Comparison of ENCODE assay signal across 7 cellular contexts in the genomic region with DNA sequence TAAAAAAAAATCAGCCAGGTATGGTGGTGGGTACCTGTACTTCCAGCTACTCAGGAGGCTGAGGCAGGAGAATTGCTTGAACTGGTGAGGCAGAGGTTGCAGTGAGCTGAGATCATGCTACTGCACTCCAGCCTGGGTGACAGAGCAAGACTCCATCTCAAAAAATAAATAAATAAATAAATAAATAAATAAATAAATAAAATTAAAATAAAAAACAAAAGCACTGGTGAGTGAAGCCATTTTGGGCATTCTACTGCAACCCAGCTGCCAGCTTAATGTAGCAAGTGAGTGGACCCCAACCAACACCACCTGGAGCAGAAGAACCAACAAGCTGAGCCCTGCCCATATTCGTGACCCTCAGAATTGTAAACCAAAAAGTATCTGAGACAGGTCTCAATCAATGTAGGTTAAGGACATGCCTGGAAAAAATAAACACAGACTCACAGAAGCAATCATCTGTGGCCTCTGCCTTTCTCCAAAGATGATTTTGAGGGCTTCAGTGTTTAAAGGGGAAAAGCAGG. TPM values are rescaled to one million over a fixed set of nuclear protein-coding genes. Genes with fewer than 3 reads are reported as not detected.
DNase-seq lines count a peak whose midpoint lies in the region; ATAC-seq, FAIRE-seq and TF ChIP-seq lines count a peak whose summit lies in the region.
"Not testable (repeated sequence)": the region's sequence is repeated elsewhere in the genome, so short reads cannot be mapped to it uniquely, and the experiment has no call there.

No MANE protein-coding gene starts in this region.

- H2BK20ac ChIP-seq in H9 (ENCODE audit: low read depth, low read length, poor library complexity, severe bottlenecking) = not testable (repeated sequence)

- not testable (repeated sequence) for TF ChIP-seq EP300 in A549 (IDR thresholded peaks at IDR 0.05); HepG2 (IDR thresholded peaks at IDR 0.05; ENCODE audit: low read depth in 2 of 2, low read length in 2 of 2); HepG2 (CRISPR knock-in tag; IDR thresholded peaks at IDR 0.05; ENCODE audit: borderline replicate concordance)

- not testable (repeated sequence) for H3K4me3 Mint-ChIP-seq in H9

- H3K79me1 ChIP-seq in H9 (ENCODE audit: insufficient read depth, low read depth, low read length, poor library complexity, severe bottlenecking) = not testable (repeated sequence)

- 71% methylated on average over 1 of the region's 1 CpG for WGBS in A549 (ENCODE audit: missing lambda C conversion rate)
- WGBS in H9 (ENCODE audit: extremely low coverage, insufficient read length, low lambda C conversion rate) = no CpG with 5 or more reads among the region's 1 CpG
- 100% methylated on average over 1 of the region's 1 CpG for WGBS in HUES64
- WGBS in body of pancreas, 2 donors = 91 to 95% methylated on average over 1 of the region's 1 CpG
- 76% methylated on average over 1 of the region's 1 CpG for WGBS in HepG2 (ENCODE audit: low lambda C conversion rate)
- WGBS in pancreas, 2 donors = 73 to 85% methylated on average over 1 of the region's 1 CpG
- WGBS in spleen, 5 donors = 79 to 100% (median 90%) methylated on average over 1 of the region's 1 CpG

- not testable (repeated sequence) for H4K8ac ChIP-seq in H9 (replicated peaks; ENCODE audit: insufficient read length, low read depth, low read length)

- not testable (repeated sequence) for ATAC-seq in A549, body of pancreas, HepG2, pancreas

- not testable (repeated sequence) for H3K4me3 ChIP-seq in A549; HUES64 (ENCODE audit: low read length); body of pancreas; pancreas; spleen
- 0 out of 6 replicates have a peak overlapping the region, but pooled peaks of 1 of the 3 experiments have one; percentile 7 for H3K4me3 ChIP-seq in HepG2 (replicated peaks in 1 of 3; ENCODE audit: insufficient read depth in 1 of 3, low read depth in 2 of 3, low read length in 3 of 3)

- not testable (repeated sequence) for TF ChIP-seq RAD21 in A549 (conservative IDR thresholded peaks at IDR 0.05 in 1 of 2, IDR thresholded peaks at IDR 0.05 in 1 of 2); HepG2 (CRISPR knock-in tag; IDR thresholded peaks at IDR 0.05)

- not testable (repeated sequence) for H3K4ac ChIP-seq in H9 (ENCODE audit: low read depth, low read length)

- H3K79me2 ChIP-seq in H9 (ENCODE audit: insufficient read depth, low read length); HepG2 (ENCODE audit: insufficient read depth, low read length): not testable (repeated sequence)

- H2BK5ac ChIP-seq in H9 (ENCODE audit: insufficient read length, low read length) = not testable (repeated sequence)

- TF ChIP-seq POLR2A in A549 (IDR thresholded peaks at IDR 0.05; ENCODE audit: low read length); body of pancreas (IDR thresholded peaks at IDR 0.05); HepG2 (IDR thresholded peaks at IDR 0.05; ENCODE audit: insufficient read depth in 1 of 2, low read depth in 2 of 2, low read length in 2 of 2); spleen (IDR thresholded peaks at IDR 0.05): not testable (repeated sequence)

- H3K27me3 Mint-ChIP-seq in H9 (ENCODE audit: low read depth) = not testable (repeated sequence)

- H3K14ac ChIP-seq in H9 (ENCODE audit: insufficient read depth, low read length) = not testable (repeated sequence)

- not testable (repeated sequence) for H2BK120ac ChIP-seq in H9 (ENCODE audit: low read depth, low read length, poor library complexity, severe bottlenecking)

- H3K23ac ChIP-seq in H9 (ENCODE audit: insufficient read length, low read depth, low read length) = not testable (repeated sequence)

- not testable (repeated sequence) for H3K27ac ChIP-seq in A549, spleen
- H3K27ac ChIP-seq in H9 (ENCODE audit: insufficient read length, low read depth, low read length) (peak overlapping the region; percentile 92), HUES64 (ENCODE audit: low read depth, low read length) (0 out of 2 replicates have a peak overlapping the region, but pooled peaks have one; percentile 90), body of pancreas (peak overlapping the region; percentile 32 to 74 (median 54)), HepG2 (ENCODE audit: extremely low read length, insufficient read depth, low read length) (peak overlapping the region; percentile 61), pancreas (peak overlapping the region; percentile 42 to 54 (median 44))

- peaks cover 24 to 36% of the 10 kb centered on the region in 2 experiments for H3K4me1 Mint-ChIP-seq in H9

- H4K20me1 ChIP-seq in H9 (ENCODE audit: control insufficient read depth, insufficient read depth, insufficient read length); HepG2 (ENCODE audit: insufficient read depth, low read length): not testable (repeated sequence)

- H3K9me3 Mint-ChIP-seq in H9 = peaks cover 3 to 11% of the 10 kb centered on the region in 2 experiments

- not testable (repeated sequence) for H3K56ac ChIP-seq in H9 (ENCODE audit: insufficient read length, low read depth, low read length)

- not testable (repeated sequence) for TF ChIP-seq CTCF in A549 (IDR thresholded peaks at IDR 0.05); H9 (conservative IDR thresholded peaks at IDR 0.05); body of pancreas (IDR thresholded peaks at IDR 0.05); HepG2 (CRISPR knock-in tag; IDR thresholded peaks at IDR 0.05); pancreas (IDR thresholded peaks at IDR 0.05); spleen (IDR thresholded peaks at IDR 0.05 in 8 of 11, conservative IDR thresholded peaks at IDR 0.05 in 3 of 11)

- FAIRE-seq in A549 (lab: Jason Lieb, UNC); HepG2 (lab: Jason Lieb, UNC); pancreas (lab: Jason Lieb, UNC): not testable (repeated sequence)

- H3K4me2 ChIP-seq in A549; H9 (ENCODE audit: insufficient read depth, insufficient read length, low read length): not testable (repeated sequence)
- peak overlapping the region; percentile 34 for H3K4me2 ChIP-seq in HepG2 (ENCODE audit: low read depth, low read length)

- H4K91ac ChIP-seq in H9 (ENCODE audit: insufficient read length, low read depth, low read length) = not testable (repeated sequence)

- H3K9ac ChIP-seq in H9 (ENCODE audit: extremely low read depth, insufficient read length, low read length); HUES64 (ENCODE audit: low read depth, low read length): not testable (repeated sequence)
- 0 out of 2 replicates have a peak overlapping the region, but pooled peaks have one; percentile 1 for H3K9ac ChIP-seq in HepG2 (ENCODE audit: insufficient read depth, low read depth, low read length)

- not testable (repeated sequence) for H2BK15ac ChIP-seq in H9 (ENCODE audit: low read depth, low read length)

- POLR2A ChIA-PET in A549 (lab: Yijun Ruan, JAX) = not testable (repeated sequence)
- POLR2A ChIA-PET in HepG2 (lab: Yijun Ruan, JAX) = interaction anchor here (1.4 to 1.7 kb wide), 2 partner anchors 22 kb away, joined by 3 to 8 read pairs; no protein-coding TSS in a partner anchor

- H3K27ac Mint-ChIP-seq in H9 = peak overlapping the region in 2 of 3 experiments; percentile 94 to 97; a peak in 3 of 7 replicates

- intact Hi-C loops in body of pancreas (cut with DNase I); HepG2 (cut with micrococcal nuclease; ENCODE audit: unreplicated experiment); pancreas (cut with DNase I); spleen (cut with DNase I; ENCODE audit: low total_unique reads): not testable (repeated sequence)

- not testable (repeated sequence) for H2AK5ac ChIP-seq in H9 (ENCODE audit: insufficient read length, low read length)

- H3K23me2 ChIP-seq in H9 (ENCODE audit: insufficient read length, low read depth, low read length, poor library complexity, severe bottlenecking) = not testable (repeated sequence)

- DNase-seq in A549 (ENCODE audit: low read depth in 1 of 2, low spot score in 1 of 2); H9; body of pancreas; HepG2 (ENCODE audit: low spot score); pancreas: not testable (repeated sequence)
- DNase-seq in spleen = peak; percentile 2

- not testable (repeated sequence) for H3K18ac ChIP-seq in H9 (ENCODE audit: insufficient read length, low read depth, low read length)

- H3K36me3 ChIP-seq in HUES64 (ENCODE audit: insufficient read depth, low read length); body of pancreas (replicated peaks in 1 of 2; ENCODE audit: insufficient read depth in 1 of 2, low read depth in 2 of 2); HepG2 (replicated peaks in 1 of 2; ENCODE audit: control insufficient read depth in 1 of 2, insufficient read depth in 2 of 2, low read length in 2 of 2); pancreas; spleen: not testable (repeated sequence)

- H3K9me3 ChIP-seq in A549; H9 (ENCODE audit: control insufficient read depth, low read depth, low read length); HUES64 (ENCODE audit: insufficient read depth, low read depth, low read length); body of pancreas; HepG2 (ENCODE audit: low read length); pancreas; spleen: not testable (repeated sequence)

- not testable (repeated sequence) for H3K36me3 Mint-ChIP-seq in H9 (ENCODE audit: insufficient read depth in 1 of 3, low read depth in 3 of 3)

- in situ Hi-C loops in HepG2 (cut with HindIII; ENCODE audit: extremely low pct_ligation_motif_present, low pct_unique_long_range_greater_than_20kb) = not testable (repeated sequence)

- H3K27me3 ChIP-seq in H9 (ENCODE audit: insufficient read depth, low read length); HUES64 (ENCODE audit: insufficient read depth, low read length); body of pancreas; HepG2 (ENCODE audit: control insufficient read depth in 1 of 2, insufficient read depth in 2 of 2, low read length in 2 of 2); pancreas; spleen (replicated peaks in 1 of 7): not testable (repeated sequence)

- not testable (repeated sequence) for H2BK12ac ChIP-seq in H9 (ENCODE audit: insufficient read length, low read depth, low read length)

- H3T11ph ChIP-seq in H9 (ENCODE audit: low read length) = not testable (repeated sequence)

- H2AFZ ChIP-seq in H9 (ENCODE audit: low read length); HepG2 (ENCODE audit: low read length): not testable (repeated sequence)

- H3K4me1 ChIP-seq in A549; H9 (ENCODE audit: insufficient read depth, low read length); body of pancreas; pancreas; spleen: not testable (repeated sequence)
- peaks cover 22% of the 10 kb centered on the region for H3K4me1 ChIP-seq in HUES64 (ENCODE audit: insufficient read depth, low read length)
- H3K4me1 ChIP-seq in HepG2 (ENCODE audit: insufficient read depth, low read length) = peaks cover 74% of the 10 kb centered on the region

- CTCF ChIA-PET in A549 (lab: Yijun Ruan, JAX) = interaction anchor here (1.0 kb wide), 2 partner anchors 9 to 22 kb away, joined by 3 to 5 read pairs; no protein-coding TSS in a partner anchor
- CTCF ChIA-PET in HepG2 (lab: Yijun Ruan, JAX; ENCODE audit: low intra/inter-chr PET ratio, low total read pairs) = not testable (repeated sequence)

- BruUV-seq in HepG2 (replicated peaks; lab: Mats Ljungman, UMichigan) = not testable (repeated sequence)

- not testable (repeated sequence) for H4K5ac ChIP-seq in H9 (ENCODE audit: insufficient read length, low read depth, low read length)

RNA-seq across cellular contexts. Expression of a gene that starts 9.8 kb away (rescaled TPM):
- 39.4 and 51.3 TPM in 2 replicates for polyA plus RNA-seq in A549 (2011; rRNA removed)
- 20.2 and 20.4 TPM in 2 replicates for polyA plus RNA-seq in A549 (2012; cell fraction: cytosol; rRNA removed)
- 21.3 and 45.4 TPM in 2 replicates for polyA plus RNA-seq in A549 (2012; cell fraction: nucleus; rRNA removed)
- 25.6 to 26.9 TPM (median 26.8 TPM) in 3 replicates for polyA plus RNA-seq in A549 (2017; fragmentation: RNase III; extraction: RNeasy Plus Mini Kit Qiagen cat#74134 plus additional on column Dnase treatment)
- 13.9 and 14.8 TPM in 2 replicates for polyA minus RNA-seq in A549 (2011; rRNA and poly(A)+ RNA removed)
- total RNA-seq in H9 (2021) = 16.8 and 19.4 TPM in 2 replicates
- polyA plus RNA-seq in HUES64 (2013, experiment 1 of 2) = 16.4 TPM
- 19.1 TPM for polyA plus RNA-seq in HUES64 (2013, experiment 2 of 2)
- total RNA-seq in body of pancreas = 10 to 100 TPM; 17.1 to 18.8 TPM
- total RNA-seq in HepG2 (2016; rRNA removed; fragmentation: Illumina TruSeq; extraction: Trizol) = 12.4 and 13.4 TPM in 2 replicates
- total RNA-seq in HepG2 (2016; cell fraction: cytosol; rRNA removed; fragmentation: Illumina TruSeq; extraction: Trizol; ENCODE audit: low read depth) = 10.3 and 12.4 TPM in 2 replicates
- total RNA-seq in HepG2 (2016; cell fraction: insoluble cytoplasmic fraction; rRNA removed; fragmentation: Illumina TruSeq; extraction: Trizol) = 11.7 and 13.3 TPM in 2 replicates
- total RNA-seq in HepG2 (2016; cell fraction: membrane; rRNA removed; fragmentation: Illumina TruSeq; extraction: Trizol) = 17.4 and 19.2 TPM in 2 replicates
- total RNA-seq in HepG2 (2016; cell fraction: nucleus; rRNA removed; fragmentation: Illumina TruSeq; extraction: Trizol) = 9.3 and 11.7 TPM in 2 replicates
- polyA plus RNA-seq in HepG2 (2011; rRNA removed) = 22.8 and 25.1 TPM in 2 replicates
- polyA plus RNA-seq in HepG2 (2011; cell fraction: cytosol; rRNA removed) = 9.8 and 15.2 TPM in 2 replicates
- 35.1 and 44.2 TPM in 2 replicates for polyA plus RNA-seq in HepG2 (2011; cell fraction: nucleus; rRNA removed)
- 13.4 and 16.2 TPM in 2 replicates for polyA plus RNA-seq in HepG2 (2012)
- 8.3 and 10.5 TPM in 2 replicates for polyA plus RNA-seq in HepG2 (2016; cell fraction: cytosol; fragmentation: Illumina TruSeq; extraction: Trizol; ENCODE audit: low read depth)
- polyA plus RNA-seq in HepG2 (2016; cell fraction: insoluble cytoplasmic fraction; fragmentation: Illumina TruSeq; extraction: Trizol; ENCODE audit: low read depth) = 13.2 and 13.7 TPM in 2 replicates
- 14.0 and 15.0 TPM in 2 replicates for polyA plus RNA-seq in HepG2 (2016; cell fraction: membrane; fragmentation: Illumina TruSeq; extraction: Trizol; ENCODE audit: low read depth)
- 18.7 and 22.3 TPM in 2 replicates for polyA plus RNA-seq in HepG2 (2016; cell fraction: nucleus; fragmentation: Illumina TruSeq; extraction: Trizol; ENCODE audit: insufficient read depth, low read depth)
- 8.4 and 9.4 TPM in 2 replicates for polyA minus RNA-seq in HepG2 (2011; rRNA and poly(A)+ RNA removed; ENCODE audit: low replicate concordance)
- polyA minus RNA-seq in HepG2 (2011; cell fraction: cytosol; rRNA and poly(A)+ RNA removed) = 7.5 and 8.7 TPM in 2 replicates
- 19.6 and 26.2 TPM in 2 replicates for polyA minus RNA-seq in HepG2 (2011; cell fraction: nucleus; rRNA and poly(A)+ RNA removed)
- 10 to 100 TPM in 1 of 6 donors, 1 to 10 TPM in 5; 4.8 to 10.8 (median 6.1) TPM for total RNA-seq in pancreas
- 10 to 100 TPM in 1 of 2 donors, 1 to 10 TPM in 1; 7.0 to 16.8 TPM for polyA plus RNA-seq in pancreas
- total RNA-seq in spleen = 10 to 100 TPM; 11.5 to 18.4 (median 15.1) TPM
- polyA plus RNA-seq in spleen = 1 to 10 TPM; 7.4 to 9.1 (median 8.6) TPM

RNA-seq across cellular contexts. Expression of a gene that starts 23.0 kb away (rescaled TPM):
- polyA plus RNA-seq in A549 (2011; rRNA removed) (2,967 and 3,303 TPM in 2 replicates), A549 (2017; fragmentation: RNase III; extraction: RNeasy Plus Mini Kit Qiagen cat#74134 plus additional on column Dnase treatment) (1,859 to 1,987 TPM (median 1,941 TPM) in 3 replicates), HepG2 (2011; rRNA removed) (996 and 1,335 TPM in 2 replicates), pancreas (100 to 1,000 TPM in 1 of 2 donors, 10 to 100 TPM in 1; 60.0 to 152 TPM), spleen (100 to 1,000 TPM; 225 to 412 (median 395) TPM)
- 1,939 and 2,223 TPM in 2 replicates for polyA plus RNA-seq in A549 (2012; cell fraction: cytosol; rRNA removed)
- polyA plus RNA-seq in A549 (2012; cell fraction: nucleus; rRNA removed) = 601 and 850 TPM in 2 replicates
- polyA minus RNA-seq in A549 (2011; rRNA and poly(A)+ RNA removed) = 1,030 and 1,279 TPM in 2 replicates
- total RNA-seq in H9 (2021) (1,968 and 1,971 TPM in 2 replicates), body of pancreas (100 to 1,000 TPM in 1 of 2 donors, 10 to 100 TPM in 1; 79.1 to 115 TPM), HepG2 (2016; rRNA removed; fragmentation: Illumina TruSeq; extraction: Trizol) (1,630 and 2,526 TPM in 2 replicates), pancreas (100 to 1,000 TPM in 5 of 6 donors, 10 to 100 TPM in 1; 80.5 to 201 (median 166) TPM), spleen (100 to 1,000 TPM; 128 to 423 (median 270) TPM)
- polyA plus RNA-seq in HUES64 (2013, experiment 1 of 2) = 1,435 TPM
- polyA plus RNA-seq in HUES64 (2013, experiment 2 of 2) = 1,287 TPM
- total RNA-seq in HepG2 (2016; cell fraction: cytosol; rRNA removed; fragmentation: Illumina TruSeq; extraction: Trizol; ENCODE audit: low read depth) = 453 and 456 TPM in 2 replicates
- 1,637 and 2,557 TPM in 2 replicates for total RNA-seq in HepG2 (2016; cell fraction: insoluble cytoplasmic fraction; rRNA removed; fragmentation: Illumina TruSeq; extraction: Trizol)
- 837 and 870 TPM in 2 replicates for total RNA-seq in HepG2 (2016; cell fraction: membrane; rRNA removed; fragmentation: Illumina TruSeq; extraction: Trizol)
- total RNA-seq in HepG2 (2016; cell fraction: nucleus; rRNA removed; fragmentation: Illumina TruSeq; extraction: Trizol) = 527 and 560 TPM in 2 replicates
- polyA plus RNA-seq in HepG2 (2011; cell fraction: cytosol; rRNA removed) = 979 and 1,087 TPM in 2 replicates
- 385 and 550 TPM in 2 replicates for polyA plus RNA-seq in HepG2 (2011; cell fraction: nucleus; rRNA removed)
- 1,088 and 1,104 TPM in 2 replicates for polyA plus RNA-seq in HepG2 (2012)
- polyA plus RNA-seq in HepG2 (2016; cell fraction: cytosol; fragmentation: Illumina TruSeq; extraction: Trizol; ENCODE audit: low read depth) = 580 and 585 TPM in 2 replicates
- polyA plus RNA-seq in HepG2 (2016; cell fraction: insoluble cytoplasmic fraction; fragmentation: Illumina TruSeq; extraction: Trizol; ENCODE audit: low read depth) = 2,503 and 2,588 TPM in 2 replicates
- polyA plus RNA-seq in HepG2 (2016; cell fraction: membrane; fragmentation: Illumina TruSeq; extraction: Trizol; ENCODE audit: low read depth) = 756 and 768 TPM in 2 replicates
- 908 and 932 TPM in 2 replicates for polyA plus RNA-seq in HepG2 (2016; cell fraction: nucleus; fragmentation: Illumina TruSeq; extraction: Trizol; ENCODE audit: insufficient read depth, low read depth)
- 405 and 954 TPM in 2 replicates for polyA minus RNA-seq in HepG2 (2011; rRNA and poly(A)+ RNA removed; ENCODE audit: low replicate concordance)
- polyA minus RNA-seq in HepG2 (2011; cell fraction: cytosol; rRNA and poly(A)+ RNA removed) = 424 and 441 TPM in 2 replicates
- polyA minus RNA-seq in HepG2 (2011; cell fraction: nucleus; rRNA and poly(A)+ RNA removed) = 138 and 202 TPM in 2 replicates
